Comparison of ENCODE assay signal across 22 cellular contexts in the genomic region with DNA sequence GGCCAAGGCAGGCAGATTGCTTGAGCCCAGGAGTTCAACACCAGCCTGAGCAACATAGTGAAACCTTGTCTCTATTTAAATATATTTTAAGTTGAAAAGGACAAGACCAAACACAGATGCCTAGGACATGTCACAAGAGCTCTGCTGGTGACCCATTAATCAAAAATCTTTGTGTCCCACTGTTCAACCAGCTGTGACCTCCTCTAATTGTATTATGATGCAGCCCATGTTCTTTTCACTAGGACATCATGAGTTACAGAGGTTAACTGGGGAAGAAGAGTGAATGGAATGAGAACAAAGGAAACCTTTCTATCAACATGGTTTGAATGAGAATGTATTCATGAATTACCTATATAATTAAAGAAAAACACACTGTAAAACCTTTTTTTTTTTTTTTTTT. TPM values are rescaled to one million over a fixed set of nuclear protein-coding genes. Genes with fewer than 3 reads are reported as not detected.
DNase-seq lines count a peak whose midpoint lies in the region; ATAC-seq lines count a peak whose summit lies in the region.
"Had no signal": no experiment of that assay in that cellular context is flagged by ENCODE, and none has a peak within 500 bp of the region (broad histone marks: within the 10 kb centered on the region; RNA-seq: fewer than 3 reads in every experiment).

No MANE protein-coding gene starts in this region.

- H3K4me3 Mint-ChIP-seq in CD8-positive, alpha-beta memory T cell = no peak overlapping the region
- H3K4me3 Mint-ChIP-seq: CD4-positive, alpha-beta T cell had no signal

- H3K9me3 Mint-ChIP-seq in CD8-positive, alpha-beta memory T cell = no peaks in the 10 kb centered on the region
- H3K9me3 Mint-ChIP-seq: CD4-positive, alpha-beta T cell had no signal

- no peaks in the 10 kb centered on the region for H3K4me1 ChIP-seq in HUES6 (ENCODE audit: control insufficient read depth, insufficient read depth, low read length)
- peaks cover 25% of the 10 kb centered on the region for H3K4me1 ChIP-seq in CD8-positive, alpha-beta memory T cell (ENCODE audit: insufficient read depth, low read length)

- no peaks in the 10 kb centered on the region for H3K27me3 Mint-ChIP-seq in CD8-positive, alpha-beta memory T cell
- H3K27me3 Mint-ChIP-seq: CD4-positive, alpha-beta T cell had no signal

- DNase-seq in NCI-H82 (lab: John Stamatoyannopoulos, UW) (peak; percentile 31), NCI-H82 treated with DMSO at 0.1 percent for 48 hours (lab: John Stamatoyannopoulos, UW; ENCODE audit: unreplicated experiment) (no peak), NCI-H146 treated with DMSO at 0.1 percent for 48 hours (lab: John Stamatoyannopoulos, UW; ENCODE audit: unreplicated experiment) (peak; percentile 76), NCI-H2171 (lab: John Stamatoyannopoulos, UW) (no peak)
- no peak for DNase-seq in CD8-positive, alpha-beta memory T cell
- DNase-seq: AML-193; Calu3; CD4-positive, alpha-beta T cell; DMS79 treated with DMSO at 0.1 percent for 48 hours; GF-D8; HCEC 1CT; Kasumi-1; KG1 had no signal

- peak overlapping the region; percentile 18; the same call in 1 of the 2 replicates for H3K27ac ChIP-seq in HUES6 (ENCODE audit: low read depth, low read length)
- no peak overlapping the region for H3K27ac ChIP-seq in CD8-positive, alpha-beta memory T cell (ENCODE audit: low read depth, low read length)
- H3K27ac ChIP-seq: 22Rv1, A549, C4-2B, HL-60 had no signal

- H3K36me3 ChIP-seq in HUES6 (ENCODE audit: control insufficient read depth, insufficient read depth, low read length) = peaks cover 50% of the 10 kb centered on the region
- H3K36me3 ChIP-seq in CD8-positive, alpha-beta memory T cell (ENCODE audit: insufficient read depth, low read length) = peaks cover 4% of the 10 kb centered on the region

- H3K9me3 ChIP-seq in HUES6 (ENCODE audit: control insufficient read depth, insufficient read depth, low read depth, low read length) = no peaks in the 10 kb centered on the region
- no peaks in the 10 kb centered on the region for H3K9me3 ChIP-seq in CD8-positive, alpha-beta memory T cell (ENCODE audit: low read length)
- H3K9me3 ChIP-seq: A549 had no signal

- peaks cover 3 to 44% (median 7%) of the 10 kb centered on the region in 3 donors for H3K36me3 Mint-ChIP-seq in CD8-positive, alpha-beta memory T cell

- no peak overlapping the region for H3K4me3 ChIP-seq in HUES6 (ENCODE audit: low read depth, low read length)
- H3K4me3 ChIP-seq in CD8-positive, alpha-beta memory T cell (ENCODE audit: low read length) = no peak overlapping the region
- H3K4me3 ChIP-seq: A549 had no signal

- POLR2A ChIA-PET in CD8-positive, alpha-beta memory T cell (lab: Charles Lee) = no interaction called here

- CTCF ChIA-PET in CD8-positive, alpha-beta memory T cell (lab: Charles Lee) = no interaction called here

- H3K9ac ChIP-seq in HUES6 (ENCODE audit: low read length) = no peak overlapping the region

- peaks cover 18 to 38% (median 26%) of the 10 kb centered on the region in 3 donors for H3K4me1 Mint-ChIP-seq in CD8-positive, alpha-beta memory T cell

- ATAC-seq in HG03196 (IDR thresholded peaks at IDR 0.05; ENCODE audit: unreplicated experiment) = no peak
- ATAC-seq: A549 had no signal

- peak overlapping the region in 1 of 8 donors; percentile 23 for H3K27ac Mint-ChIP-seq in CD8-positive, alpha-beta memory T cell
- H3K27ac Mint-ChIP-seq: CD4-positive, alpha-beta T cell had no signal

- no peaks in the 10 kb centered on the region for H3K27me3 ChIP-seq in HUES6 (ENCODE audit: control insufficient read depth, insufficient read depth, low read length)
- H3K27me3 ChIP-seq in CD8-positive, alpha-beta memory T cell (ENCODE audit: insufficient read depth, low read length, poor library complexity, severe bottlenecking) = no peaks in the 10 kb centered on the region

RNA-seq across cellular contexts. Expression of a gene that starts 7.0 kb away (rescaled TPM):
- 100 to 1,000 TPM; 229 to 241 TPM for total RNA-seq in CD8-positive, alpha-beta memory T cell
- polyA plus RNA-seq in CD8-positive, alpha-beta memory T cell = 77.6 TPM

RNA-seq across cellular contexts. Expression of a gene that starts 23.1 kb away (rescaled TPM):
- not detected for total RNA-seq in CD8-positive, alpha-beta memory T cell
- polyA plus RNA-seq in CD8-positive, alpha-beta memory T cell = not detected
- total RNA-seq: Calu3; CD4-positive, alpha-beta T cell; H4 had no signal

RNA-seq across cellular contexts. Expression of a gene that starts 44.6 kb away (rescaled TPM):
- not detected for total RNA-seq in CD8-positive, alpha-beta memory T cell
- 0.56 TPM for polyA plus RNA-seq in CD8-positive, alpha-beta memory T cell
- total RNA-seq: Calu3; CD4-positive, alpha-beta T cell; H4; HT1080 had no signal
- polyA plus RNA-seq: A549, BJ had no signal

RNA-seq across cellular contexts. Expression of a gene that starts 55.3 kb away (rescaled TPM):
- 10 to 100 TPM; 27.1 to 28.3 TPM for total RNA-seq in CD8-positive, alpha-beta memory T cell
- 0.10 TPM for polyA plus RNA-seq in CD8-positive, alpha-beta memory T cell

Comparison
In these comparisons a context has a peak if more than half of its experiments do, and no peak if none do; other contexts are left out.
1. DNase-seq: peak in NCI-H82 (single experiment) and NCI-H146 treated with DMSO at 0.1 percent for 48 hours (single experiment); none in NCI-H82 treated with DMSO at 0.1 percent for 48 hours (single experiment), CD8-positive, alpha-beta memory T cell (0 of 5) and NCI-H2171 (single experiment).